In the genomic region with DNA sequence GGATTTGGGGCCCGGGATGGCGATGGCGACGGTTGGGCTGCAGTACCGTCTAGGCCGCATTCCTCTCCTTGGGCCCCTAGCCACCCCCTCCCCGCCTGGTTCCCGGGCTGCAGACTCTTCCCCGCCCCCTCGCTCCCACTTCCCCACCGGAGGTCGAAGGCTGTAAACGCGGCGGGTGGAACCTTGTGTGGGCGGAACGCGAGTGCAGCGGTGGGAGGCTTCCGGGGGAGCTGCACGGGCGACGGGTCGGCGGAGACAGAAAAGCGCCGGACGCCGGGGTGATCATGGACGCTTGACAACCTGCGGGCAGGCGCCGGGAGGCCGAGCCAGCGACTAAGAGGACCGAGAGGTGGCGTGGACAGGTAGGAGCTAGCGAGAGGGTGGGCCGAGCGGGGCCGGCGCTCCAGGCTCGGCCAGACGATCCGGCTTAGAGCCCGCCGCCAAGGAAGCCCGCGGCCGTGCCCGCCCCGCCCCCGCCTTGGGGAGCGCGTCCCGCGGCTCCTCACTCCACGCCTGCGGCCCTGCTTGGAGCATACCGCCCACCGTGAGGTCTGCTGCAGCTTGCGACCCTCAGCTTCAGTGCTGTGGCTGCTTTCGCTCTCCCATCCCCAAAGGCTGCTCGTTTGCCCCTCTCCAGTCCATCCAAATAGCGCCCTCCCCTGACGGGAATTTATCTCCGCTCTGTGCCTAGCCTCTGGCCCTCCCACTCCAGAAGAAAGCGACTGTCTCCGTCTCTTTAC, we compare ENCODE assay signal across 1 cellular context.
TF ChIP-seq lines count a peak whose summit lies in the region.

A gene (plus strand): TSS at position 269 of the 740 bp plus-strand sequence. CDS start 2,126 bp downstream, outside the sequence.

TF ChIP-seq in HepG2, 621 proteins besides CTCF, POLR2A, EP300 and RAD21 (continued from another document and continues in another):
- TF ChIP-seq, protein P1, sequence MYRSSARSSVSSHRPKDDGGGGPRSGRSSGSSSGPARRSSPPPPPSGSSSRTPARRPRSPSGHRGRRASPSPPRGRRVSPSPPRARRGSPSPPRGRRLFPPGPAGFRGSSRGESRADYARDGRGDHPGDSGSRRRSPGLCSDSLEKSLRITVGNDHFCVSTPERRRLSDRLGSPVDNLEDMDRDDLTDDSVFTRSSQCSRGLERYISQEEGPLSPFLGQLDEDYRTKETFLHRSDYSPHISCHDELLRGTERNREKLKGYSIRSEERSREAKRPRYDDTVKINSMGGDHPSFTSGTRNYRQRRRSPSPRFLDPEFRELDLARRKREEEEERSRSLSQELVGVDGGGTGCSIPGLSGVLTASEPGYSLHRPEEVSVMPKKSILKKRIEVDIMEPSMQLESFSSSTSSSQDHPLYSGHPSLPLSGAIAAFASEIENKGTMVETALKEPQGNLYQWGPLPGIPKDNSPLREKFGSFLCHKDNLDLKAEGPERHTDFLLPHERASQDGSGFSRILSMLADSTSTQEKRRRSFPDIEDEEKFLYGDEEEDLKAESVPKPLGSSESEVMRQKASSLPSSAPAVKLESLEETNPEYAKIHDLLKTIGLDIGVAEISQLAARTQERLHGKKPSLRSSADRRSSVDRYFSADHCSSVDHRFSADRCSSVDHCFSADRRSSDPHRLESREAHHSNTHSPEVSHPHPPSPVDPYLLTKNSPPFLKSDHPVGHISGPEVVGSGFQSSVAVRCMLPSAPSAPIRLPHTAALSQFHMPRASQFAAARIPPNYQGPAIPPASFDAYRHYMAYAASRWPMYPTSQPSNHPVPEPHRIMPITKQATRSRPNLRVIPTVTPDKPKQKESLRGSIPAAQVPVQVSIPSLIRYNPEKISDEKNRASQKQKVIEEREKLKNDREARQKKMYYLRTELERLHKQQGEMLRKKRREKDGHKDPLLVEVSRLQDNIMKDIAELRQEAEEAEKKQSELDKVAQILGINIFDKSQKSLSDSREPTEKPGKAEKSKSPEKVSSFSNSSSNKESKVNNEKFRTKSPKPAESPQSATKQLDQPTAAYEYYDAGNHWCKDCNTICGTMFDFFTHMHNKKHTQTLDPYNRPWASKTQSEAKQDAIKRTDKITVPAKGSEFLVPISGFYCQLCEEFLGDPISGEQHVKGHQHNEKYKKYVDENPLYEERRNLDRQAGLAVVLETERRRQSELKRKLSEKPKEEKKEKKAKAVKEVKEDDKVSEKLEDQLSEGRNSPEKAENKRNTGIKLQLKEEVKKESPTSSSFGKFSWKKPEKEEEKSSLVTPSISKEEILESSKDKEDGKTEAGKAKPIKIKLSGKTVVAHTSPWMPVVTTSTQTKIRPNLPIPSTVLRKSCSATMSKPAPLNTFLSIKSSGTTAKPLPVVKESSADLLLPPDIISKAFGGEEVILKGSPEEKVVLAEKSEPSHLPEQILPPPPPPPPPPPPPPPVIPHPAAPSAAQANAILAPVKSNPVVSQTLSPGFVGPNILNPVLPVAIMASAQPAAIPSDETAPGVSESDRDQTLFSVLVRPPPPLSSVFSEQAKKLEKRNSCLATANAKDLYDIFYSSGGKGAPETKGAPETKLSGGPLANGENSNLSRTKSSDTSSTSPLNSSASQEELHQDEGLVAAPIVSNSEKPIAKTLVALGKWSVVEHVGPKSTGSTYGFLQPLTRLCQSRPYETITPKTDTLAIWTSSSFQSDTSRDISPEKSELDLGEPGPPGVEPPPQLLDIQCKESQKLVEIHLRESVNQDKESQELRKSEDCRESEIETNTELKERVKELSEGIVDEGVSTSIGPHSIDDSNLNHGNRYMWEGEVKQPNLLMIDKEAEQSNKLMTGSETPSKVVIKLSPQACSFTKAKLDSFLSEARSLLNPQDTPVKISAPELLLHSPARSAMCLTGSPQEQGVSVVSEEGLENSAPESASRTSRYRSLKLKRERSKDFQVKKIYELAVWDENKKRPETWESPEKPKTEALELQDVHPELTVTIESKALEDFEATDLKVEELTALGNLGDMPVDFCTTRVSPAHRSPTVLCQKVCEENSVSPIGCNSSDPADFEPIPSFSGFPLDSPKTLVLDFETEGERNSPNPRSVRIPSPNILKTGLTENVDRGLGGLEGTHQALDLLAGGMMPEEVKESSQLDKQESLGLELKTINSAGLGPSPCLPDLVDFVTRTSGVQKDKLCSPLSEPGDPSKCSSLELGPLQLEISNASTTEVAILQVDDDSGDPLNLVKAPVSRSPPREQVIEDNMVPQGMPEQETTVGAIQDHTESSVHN (CRISPR knock-in tag; IDR thresholded peaks at IDR 0.05), result no peak
- TF ChIP-seq ZNF598 (CRISPR knock-in tag; IDR thresholded peaks at IDR 0.05; ENCODE audit: borderline replicate concordance) (no peak), ZNF776 (CRISPR knock-in tag; IDR thresholded peaks at IDR 0.05) (peak; percentile 52; the same call in 1 of the 2 replicates), ZNF841 (CRISPR knock-in tag; IDR thresholded peaks at IDR 0.05; ENCODE audit: borderline replicate concordance) (no peak), ZNF510 (CRISPR knock-in tag; IDR thresholded peaks at IDR 0.05; ENCODE audit: low read depth) (peak; percentile 81; the same call in 1 of the 2 replicates), HNRNPUL1 (IDR thresholded peaks at IDR 0.05; ENCODE audit: low read depth, low read length) (peak; percentile 97), MAZ (IDR thresholded peaks at IDR 0.05; ENCODE audit: borderline replicate concordance, low read depth, low read length) (peak; percentile 85; the same call in 1 of the 2 replicates), MAZ (CRISPR knock-in tag; IDR thresholded peaks at IDR 0.05; ENCODE audit: low read depth) (peak; percentile 99), ZNF883 (CRISPR knock-in tag; IDR thresholded peaks at IDR 0.05; ENCODE audit: not compliant biosample characterization) (peak; percentile 88), ATF1 (CRISPR knock-in tag; IDR thresholded peaks at IDR 0.05) (no peak; the same call in 1 of the 2 replicates)
- TF ChIP-seq, protein P2, sequence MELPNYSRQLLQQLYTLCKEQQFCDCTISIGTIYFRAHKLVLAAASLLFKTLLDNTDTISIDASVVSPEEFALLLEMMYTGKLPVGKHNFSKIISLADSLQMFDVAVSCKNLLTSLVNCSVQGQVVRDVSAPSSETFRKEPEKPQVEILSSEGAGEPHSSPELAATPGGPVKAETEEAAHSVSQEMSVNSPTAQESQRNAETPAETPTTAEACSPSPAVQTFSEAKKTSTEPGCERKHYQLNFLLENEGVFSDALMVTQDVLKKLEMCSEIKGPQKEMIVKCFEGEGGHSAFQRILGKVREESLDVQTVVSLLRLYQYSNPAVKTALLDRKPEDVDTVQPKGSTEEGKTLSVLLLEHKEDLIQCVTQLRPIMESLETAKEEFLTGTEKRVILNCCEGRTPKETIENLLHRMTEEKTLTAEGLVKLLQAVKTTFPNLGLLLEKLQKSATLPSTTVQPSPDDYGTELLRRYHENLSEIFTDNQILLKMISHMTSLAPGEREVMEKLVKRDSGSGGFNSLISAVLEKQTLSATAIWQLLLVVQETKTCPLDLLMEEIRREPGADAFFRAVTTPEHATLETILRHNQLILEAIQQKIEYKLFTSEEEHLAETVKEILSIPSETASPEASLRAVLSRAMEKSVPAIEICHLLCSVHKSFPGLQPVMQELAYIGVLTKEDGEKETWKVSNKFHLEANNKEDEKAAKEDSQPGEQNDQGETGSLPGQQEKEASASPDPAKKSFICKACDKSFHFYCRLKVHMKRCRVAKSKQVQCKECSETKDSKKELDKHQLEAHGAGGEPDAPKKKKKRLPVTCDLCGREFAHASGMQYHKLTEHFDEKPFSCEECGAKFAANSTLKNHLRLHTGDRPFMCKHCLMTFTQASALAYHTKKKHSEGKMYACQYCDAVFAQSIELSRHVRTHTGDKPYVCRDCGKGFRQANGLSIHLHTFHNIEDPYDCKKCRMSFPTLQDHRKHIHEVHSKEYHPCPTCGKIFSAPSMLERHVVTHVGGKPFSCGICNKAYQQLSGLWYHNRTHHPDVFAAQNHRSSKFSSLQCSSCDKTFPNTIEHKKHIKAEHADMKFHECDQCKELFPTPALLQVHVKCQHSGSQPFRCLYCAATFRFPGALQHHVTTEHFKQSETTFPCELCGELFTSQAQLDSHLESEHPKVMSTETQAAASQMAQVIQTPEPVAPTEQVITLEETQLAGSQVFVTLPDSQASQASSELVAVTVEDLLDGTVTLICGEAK (IDR thresholded peaks at IDR 0.05), result peak; percentile 95
- TF ChIP-seq, protein P2 (CRISPR knock-in tag; IDR thresholded peaks at IDR 0.05), result peak; percentile 96
- TF ChIP-seq, protein P3, sequence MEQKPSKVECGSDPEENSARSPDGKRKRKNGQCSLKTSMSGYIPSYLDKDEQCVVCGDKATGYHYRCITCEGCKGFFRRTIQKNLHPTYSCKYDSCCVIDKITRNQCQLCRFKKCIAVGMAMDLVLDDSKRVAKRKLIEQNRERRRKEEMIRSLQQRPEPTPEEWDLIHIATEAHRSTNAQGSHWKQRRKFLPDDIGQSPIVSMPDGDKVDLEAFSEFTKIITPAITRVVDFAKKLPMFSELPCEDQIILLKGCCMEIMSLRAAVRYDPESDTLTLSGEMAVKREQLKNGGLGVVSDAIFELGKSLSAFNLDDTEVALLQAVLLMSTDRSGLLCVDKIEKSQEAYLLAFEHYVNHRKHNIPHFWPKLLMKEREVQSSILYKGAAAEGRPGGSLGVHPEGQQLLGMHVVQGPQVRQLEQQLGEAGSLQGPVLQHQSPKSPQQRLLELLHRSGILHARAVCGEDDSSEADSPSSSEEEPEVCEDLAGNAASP (CRISPR knock-in tag; IDR thresholded peaks at IDR 0.05; ENCODE audit: borderline replicate concordance), result peak; percentile 89
- TF ChIP-seq, protein P4, sequence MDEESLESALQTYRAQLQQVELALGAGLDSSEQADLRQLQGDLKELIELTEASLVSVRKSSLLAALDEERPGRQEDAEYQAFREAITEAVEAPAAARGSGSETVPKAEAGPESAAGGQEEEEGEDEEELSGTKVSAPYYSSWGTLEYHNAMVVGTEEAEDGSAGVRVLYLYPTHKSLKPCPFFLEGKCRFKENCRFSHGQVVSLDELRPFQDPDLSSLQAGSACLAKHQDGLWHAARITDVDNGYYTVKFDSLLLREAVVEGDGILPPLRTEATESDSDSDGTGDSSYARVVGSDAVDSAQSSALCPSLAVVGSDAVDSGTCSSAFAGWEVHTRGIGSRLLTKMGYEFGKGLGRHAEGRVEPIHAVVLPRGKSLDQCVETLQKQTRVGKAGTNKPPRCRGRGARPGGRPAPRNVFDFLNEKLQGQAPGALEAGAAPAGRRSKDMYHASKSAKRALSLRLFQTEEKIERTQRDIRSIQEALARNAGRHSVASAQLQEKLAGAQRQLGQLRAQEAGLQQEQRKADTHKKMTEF (CRISPR knock-in tag; IDR thresholded peaks at IDR 0.05), result peak; percentile 99
- TF ChIP-seq, protein P5, sequence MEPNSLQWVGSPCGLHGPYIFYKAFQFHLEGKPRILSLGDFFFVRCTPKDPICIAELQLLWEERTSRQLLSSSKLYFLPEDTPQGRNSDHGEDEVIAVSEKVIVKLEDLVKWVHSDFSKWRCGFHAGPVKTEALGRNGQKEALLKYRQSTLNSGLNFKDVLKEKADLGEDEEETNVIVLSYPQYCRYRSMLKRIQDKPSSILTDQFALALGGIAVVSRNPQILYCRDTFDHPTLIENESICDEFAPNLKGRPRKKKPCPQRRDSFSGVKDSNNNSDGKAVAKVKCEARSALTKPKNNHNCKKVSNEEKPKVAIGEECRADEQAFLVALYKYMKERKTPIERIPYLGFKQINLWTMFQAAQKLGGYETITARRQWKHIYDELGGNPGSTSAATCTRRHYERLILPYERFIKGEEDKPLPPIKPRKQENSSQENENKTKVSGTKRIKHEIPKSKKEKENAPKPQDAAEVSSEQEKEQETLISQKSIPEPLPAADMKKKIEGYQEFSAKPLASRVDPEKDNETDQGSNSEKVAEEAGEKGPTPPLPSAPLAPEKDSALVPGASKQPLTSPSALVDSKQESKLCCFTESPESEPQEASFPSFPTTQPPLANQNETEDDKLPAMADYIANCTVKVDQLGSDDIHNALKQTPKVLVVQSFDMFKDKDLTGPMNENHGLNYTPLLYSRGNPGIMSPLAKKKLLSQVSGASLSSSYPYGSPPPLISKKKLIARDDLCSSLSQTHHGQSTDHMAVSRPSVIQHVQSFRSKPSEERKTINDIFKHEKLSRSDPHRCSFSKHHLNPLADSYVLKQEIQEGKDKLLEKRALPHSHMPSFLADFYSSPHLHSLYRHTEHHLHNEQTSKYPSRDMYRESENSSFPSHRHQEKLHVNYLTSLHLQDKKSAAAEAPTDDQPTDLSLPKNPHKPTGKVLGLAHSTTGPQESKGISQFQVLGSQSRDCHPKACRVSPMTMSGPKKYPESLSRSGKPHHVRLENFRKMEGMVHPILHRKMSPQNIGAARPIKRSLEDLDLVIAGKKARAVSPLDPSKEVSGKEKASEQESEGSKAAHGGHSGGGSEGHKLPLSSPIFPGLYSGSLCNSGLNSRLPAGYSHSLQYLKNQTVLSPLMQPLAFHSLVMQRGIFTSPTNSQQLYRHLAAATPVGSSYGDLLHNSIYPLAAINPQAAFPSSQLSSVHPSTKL (CRISPR knock-in tag; IDR thresholded peaks at IDR 0.05), result peak; percentile 89
- TF ChIP-seq, protein P6, sequence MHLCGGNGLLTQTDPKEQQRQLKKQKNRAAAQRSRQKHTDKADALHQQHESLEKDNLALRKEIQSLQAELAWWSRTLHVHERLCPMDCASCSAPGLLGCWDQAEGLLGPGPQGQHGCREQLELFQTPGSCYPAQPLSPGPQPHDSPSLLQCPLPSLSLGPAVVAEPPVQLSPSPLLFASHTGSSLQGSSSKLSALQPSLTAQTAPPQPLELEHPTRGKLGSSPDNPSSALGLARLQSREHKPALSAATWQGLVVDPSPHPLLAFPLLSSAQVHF (CRISPR knock-in tag; IDR thresholded peaks at IDR 0.05), result no peak; the same call in 1 of the 2 replicates
- TF ChIP-seq, protein P7, sequence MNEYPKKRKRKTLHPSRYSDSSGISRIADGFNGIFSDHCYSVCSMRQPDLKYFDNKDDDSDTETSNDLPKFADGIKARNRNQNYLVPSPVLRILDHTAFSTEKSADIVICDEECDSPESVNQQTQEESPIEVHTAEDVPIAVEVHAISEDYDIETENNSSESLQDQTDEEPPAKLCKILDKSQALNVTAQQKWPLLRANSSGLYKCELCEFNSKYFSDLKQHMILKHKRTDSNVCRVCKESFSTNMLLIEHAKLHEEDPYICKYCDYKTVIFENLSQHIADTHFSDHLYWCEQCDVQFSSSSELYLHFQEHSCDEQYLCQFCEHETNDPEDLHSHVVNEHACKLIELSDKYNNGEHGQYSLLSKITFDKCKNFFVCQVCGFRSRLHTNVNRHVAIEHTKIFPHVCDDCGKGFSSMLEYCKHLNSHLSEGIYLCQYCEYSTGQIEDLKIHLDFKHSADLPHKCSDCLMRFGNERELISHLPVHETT (CRISPR knock-in tag; conservative IDR thresholded peaks at IDR 0.05), result peak; percentile 97
